Comparison of ENCODE assay signal across 8 cellular contexts in genomic region chr2:178700922-178701342, GRCh38.
A peak's percentile ranks its signal among the peaks of the same experiment; 100 is the strongest.
DNase-seq lines count a peak whose midpoint lies in the region; ATAC-seq and TF ChIP-seq lines count a peak whose summit lies in the region.

No MANE protein-coding gene starts in this region.

- H3K4me2 ChIP-seq in GM23248 (ENCODE audit: unreplicated experiment) = no peak overlapping the region

- DNase-seq in DMS 273 treated with DMSO at 0.1 percent for 48 hours (lab: John Stamatoyannopoulos, UW) (peak; percentile 4), GM23248 (peak; percentile 55), RPMI8226 (peak; percentile 28), foreskin fibroblast (peak in 1 of 2 donors; percentile 33), upper lobe of right lung (no peak), NCI-H187 treated with DMSO at 0.1 percent for 48 hours (lab: John Stamatoyannopoulos, UW) (no peak), head of caudate nucleus (no peak)
- DNase-seq in stimulated activated CD8-positive, alpha-beta memory T cell treated with anti-CD3 and anti-CD28 coated beads, Interleukin-4, amount 100 ng/mL, for 48 hours = no peak

- TF ChIP-seq CTCF in foreskin fibroblast (IDR thresholded peaks at IDR 0.05; ENCODE audit: low read depth, low read length) = peak; percentile 85
- TF ChIP-seq CTCF in upper lobe of right lung (IDR thresholded peaks at IDR 0.05) = peak; percentile 84

- no peaks in the 10 kb centered on the region for H4K20me1 ChIP-seq in GM23248 (ENCODE audit: insufficient read depth)

- no peaks in the 10 kb centered on the region for H3K36me3 ChIP-seq in GM23248 (ENCODE audit: low read depth)
- no peaks in the 10 kb centered on the region for H3K36me3 ChIP-seq in upper lobe of right lung

- no peak overlapping the region for H3K9ac ChIP-seq in GM23248

- no peaks in the 10 kb centered on the region for H3K79me2 ChIP-seq in GM23248 (ENCODE audit: insufficient read depth)

- H3K9me3 ChIP-seq in GM23248 (ENCODE audit: low read depth) = no peaks in the 10 kb centered on the region
- H3K9me3 ChIP-seq in upper lobe of right lung = no peaks in the 10 kb centered on the region

- H3K27me3 ChIP-seq in GM23248 (replicated peaks; ENCODE audit: insufficient read depth) = no peaks in the 10 kb centered on the region
- no peaks in the 10 kb centered on the region for H3K27me3 ChIP-seq in upper lobe of right lung

- H3K27ac ChIP-seq in GM23248 (no peak overlapping the region), upper lobe of right lung (no peak overlapping the region)

- peak overlapping the region; percentile 0; the same call in 1 of the 2 replicates for H2AFZ ChIP-seq in GM23248

- intact Hi-C loops in upper lobe of right lung (cut with DNase I) (no loop called here), head of caudate nucleus (cut with DNase I) (no loop called here)

- no peaks in the 10 kb centered on the region for H3K4me1 ChIP-seq in GM23248 (ENCODE audit: insufficient read depth)
- no peaks in the 10 kb centered on the region for H3K4me1 ChIP-seq in upper lobe of right lung

- no peaks in the 10 kb centered on the region for H3K9me2 ChIP-seq in GM23248 (ENCODE audit: insufficient read depth)

- 47 to 51% methylated on average over 9 of the region's 9 CpGs for WGBS in GM23248 (ENCODE audit: low coverage in 1 of 2, low lambda C conversion rate in 2 of 2, missing lambda C conversion rate in 2 of 2), 2 experiments

- in situ Hi-C loops in GM23248 (cut with MboI) = no loop called here

- H3F3A ChIP-seq in GM23248 (ENCODE audit: insufficient read depth) = no peaks in the 10 kb centered on the region

- H3K4me3 ChIP-seq in GM23248 = no peak overlapping the region
- H3K4me3 ChIP-seq in foreskin fibroblast (ENCODE audit: low read depth in 1 of 2, low read length in 2 of 2) = no peak overlapping the region
- H3K4me3 ChIP-seq in upper lobe of right lung = no peak overlapping the region

- peak; percentile 45 for ATAC-seq in upper lobe of right lung

Comparison
In these comparisons a context has a peak if more than half of its experiments do, and no peak if none do; other contexts are left out.
1. DNase-seq: peak in DMS 273 treated with DMSO at 0.1 percent for 48 hours (single experiment), GM23248 (single experiment) and RPMI8226 (single experiment); none in upper lobe of right lung (single experiment), NCI-H187 treated with DMSO at 0.1 percent for 48 hours (single experiment), stimulated activated CD8-positive, alpha-beta memory T cell treated with anti-CD3 and anti-CD28 coated beads, Interleukin-4, amount 100 ng/mL, for 48 hours (single experiment) and head of caudate nucleus (0 of 42).